13 cellular contexts compared by ENCODE assay signal in genomic region chr18:13369756-13370510, GRCh38.
DNase-seq lines count a peak whose midpoint lies in the region; ATAC-seq and TF ChIP-seq lines count a peak whose summit lies in the region.
"Had no signal": no experiment of that assay in that cellular context is flagged by ENCODE, and none has a peak within 500 bp of the region (broad histone marks: within the 10 kb centered on the region; RNA-seq: fewer than 3 reads in every experiment).

No MANE protein-coding gene starts in this region.

- H3K4me2 ChIP-seq in smooth muscle cell: peak overlapping the region; percentile 16
- H3K4me2 ChIP-seq: KMS-11 had no signal

- peaks cover 74% of the 10 kb centered on the region for H3K79me2 ChIP-seq in smooth muscle cell (ENCODE audit: low read depth)

- no peaks in the 10 kb centered on the region for H3K27me3 Mint-ChIP-seq in activated naive CD8-positive, alpha-beta T cell
- H3K27me3 Mint-ChIP-seq in activated naive CD8-positive, alpha-beta T cell treated with anti-CD3 and anti-CD28 coated beads for 36 hours: no peaks in the 10 kb centered on the region
- H3K27me3 Mint-ChIP-seq: activated naive CD8-positive, alpha-beta T cell treated with anti-CD3 and anti-CD28 coated beads, Interleukin-2, amount 10 ng/mL, durations not matched to agents 7 days and 5 days had no signal

- peaks cover 41% of the 10 kb centered on the region for H3K4me1 Mint-ChIP-seq in activated naive CD8-positive, alpha-beta T cell (ENCODE audit: low read depth)
- H3K4me1 Mint-ChIP-seq in activated naive CD8-positive, alpha-beta T cell treated with anti-CD3 and anti-CD28 coated beads for 36 hours: peaks cover 50% of the 10 kb centered on the region

- H3K9me3 Mint-ChIP-seq in activated naive CD8-positive, alpha-beta T cell (ENCODE audit: low read depth): no peaks in the 10 kb centered on the region
- H3K9me3 Mint-ChIP-seq in activated naive CD8-positive, alpha-beta T cell treated with anti-CD3 and anti-CD28 coated beads for 36 hours: no peaks in the 10 kb centered on the region
- H3K9me3 Mint-ChIP-seq: activated naive CD8-positive, alpha-beta T cell treated with anti-CD3 and anti-CD28 coated beads, Interleukin-2, amount 10 ng/mL, durations not matched to agents 7 days and 5 days had no signal

- H3K27me3 ChIP-seq in RWPE2 (ENCODE audit: insufficient read depth, poor library complexity, severe bottlenecking) (no peaks in the 10 kb centered on the region), smooth muscle cell (ENCODE audit: low read depth) (no peaks in the 10 kb centered on the region), MG63 (no peaks in the 10 kb centered on the region)

- peaks cover under 1% of the 10 kb centered on the region for H3K4me1 ChIP-seq in RWPE2 (ENCODE audit: insufficient read depth, poor library complexity, severe bottlenecking)
- H3K4me1 ChIP-seq in smooth muscle cell (ENCODE audit: low read depth): no peaks in the 10 kb centered on the region

- no peaks in the 10 kb centered on the region for H3K36me3 ChIP-seq in RWPE2 (ENCODE audit: low read depth)
- H3K36me3 ChIP-seq in smooth muscle cell (ENCODE audit: low read depth): no peaks in the 10 kb centered on the region
- no peaks in the 10 kb centered on the region for H3K36me3 ChIP-seq in MG63

- TF ChIP-seq CTCF in RWPE2 (IDR thresholded peaks at IDR 0.05; ENCODE audit: poor library complexity, severe bottlenecking): no peak
- TF ChIP-seq CTCF in fibroblast of villous mesenchyme (IDR thresholded peaks at IDR 0.05; ENCODE audit: insufficient read depth, low read depth, low read length): no peak
- no peak for TF ChIP-seq CTCF in smooth muscle cell (IDR thresholded peaks at IDR 0.05; ENCODE audit: borderline replicate concordance, insufficient read depth, poor library complexity, severe bottlenecking)

- H3K27ac ChIP-seq in RWPE2 (ENCODE audit: poor library complexity, severe bottlenecking) (no peak overlapping the region), smooth muscle cell (ENCODE audit: low read depth) (no peak overlapping the region)
- H3K27ac ChIP-seq: KMS-11 had no signal

- no peak overlapping the region for H3K4me3 ChIP-seq in RWPE2 (ENCODE audit: severe bottlenecking)
- no peak overlapping the region for H3K4me3 ChIP-seq in fibroblast of villous mesenchyme (ENCODE audit: low read depth, low read length)
- H3K4me3 ChIP-seq in smooth muscle cell: no peak overlapping the region
- no peak overlapping the region for H3K4me3 ChIP-seq in MG63

- no peaks in the 10 kb centered on the region for H3F3A ChIP-seq in smooth muscle cell (ENCODE audit: low read depth)

- no peak overlapping the region for H3K4me3 Mint-ChIP-seq in activated naive CD8-positive, alpha-beta T cell
- no peak overlapping the region for H3K4me3 Mint-ChIP-seq in activated naive CD8-positive, alpha-beta T cell treated with anti-CD3 and anti-CD28 coated beads for 36 hours
- H3K4me3 Mint-ChIP-seq: activated naive CD8-positive, alpha-beta T cell treated with anti-CD3 and anti-CD28 coated beads, Interleukin-2, amount 10 ng/mL, durations not matched to agents 7 days and 5 days had no signal

- H3K27ac Mint-ChIP-seq in activated naive CD8-positive, alpha-beta T cell: peak overlapping the region; percentile 6
- H3K27ac Mint-ChIP-seq in activated naive CD8-positive, alpha-beta T cell treated with anti-CD3 and anti-CD28 coated beads for 36 hours: no peak overlapping the region
- H3K27ac Mint-ChIP-seq: activated naive CD8-positive, alpha-beta T cell treated with anti-CD3 and anti-CD28 coated beads, Interleukin-2, amount 10 ng/mL, durations not matched to agents 7 days and 5 days had no signal

- H2AFZ ChIP-seq in smooth muscle cell (ENCODE audit: low read depth): no peak overlapping the region

- 61% methylated on average over 15 of the region's 15 CpGs for WGBS in smooth muscle cell (ENCODE audit: low lambda C conversion rate)

- H3K36me3 Mint-ChIP-seq in activated naive CD8-positive, alpha-beta T cell: no peaks in the 10 kb centered on the region
- H3K36me3 Mint-ChIP-seq in activated naive CD8-positive, alpha-beta T cell treated with anti-CD3 and anti-CD28 coated beads for 36 hours: no peaks in the 10 kb centered on the region
- H3K36me3 Mint-ChIP-seq: activated naive CD8-positive, alpha-beta T cell treated with anti-CD3 and anti-CD28 coated beads, Interleukin-2, amount 10 ng/mL, durations not matched to agents 7 days and 5 days had no signal

- DNase-seq in activated naive CD8-positive, alpha-beta T cell treated with anti-CD3 and anti-CD28 coated beads for 36 hours: no peak
- DNase-seq in RWPE2 (ENCODE audit: low spot score) (no peak), fibroblast of villous mesenchyme (ENCODE audit: low read depth) (peak; percentile 59), smooth muscle cell (lab: John Stamatoyannopoulos, UW; ENCODE audit: unreplicated experiment) (no peak), MG63 (no peak), NCI-H1694 treated with DMSO at 0.1 percent for 48 hours (lab: John Stamatoyannopoulos, UW) (no peak), NCI-H2196 (lab: John Stamatoyannopoulos, UW; ENCODE audit: unreplicated experiment) (no peak)
- DNase-seq: activated naive CD8-positive, alpha-beta T cell treated with anti-CD3 and anti-CD28 coated beads, Interleukin-2, amount 10 ng/mL, durations not matched to agents 7 days and 5 days; erythroblast; left cardiac atrium; right cardiac atrium had no signal

- H4K20me1 ChIP-seq in smooth muscle cell (ENCODE audit: low read depth): peaks cover 53% of the 10 kb centered on the region

- H3K9me3 ChIP-seq in RWPE2 (ENCODE audit: severe bottlenecking) (no peaks in the 10 kb centered on the region), smooth muscle cell (replicated peaks; ENCODE audit: low read depth) (no peaks in the 10 kb centered on the region), MG63 (no peaks in the 10 kb centered on the region)

- ATAC-seq in RWPE2 (ENCODE audit: low read depth): peak; percentile 85

- no peak overlapping the region for H3K9ac ChIP-seq in smooth muscle cell (ENCODE audit: low read depth)
- H3K9ac ChIP-seq: KMS-11 had no signal
